ENCODE assay signal across 8 cellular contexts in the genomic region with DNA sequence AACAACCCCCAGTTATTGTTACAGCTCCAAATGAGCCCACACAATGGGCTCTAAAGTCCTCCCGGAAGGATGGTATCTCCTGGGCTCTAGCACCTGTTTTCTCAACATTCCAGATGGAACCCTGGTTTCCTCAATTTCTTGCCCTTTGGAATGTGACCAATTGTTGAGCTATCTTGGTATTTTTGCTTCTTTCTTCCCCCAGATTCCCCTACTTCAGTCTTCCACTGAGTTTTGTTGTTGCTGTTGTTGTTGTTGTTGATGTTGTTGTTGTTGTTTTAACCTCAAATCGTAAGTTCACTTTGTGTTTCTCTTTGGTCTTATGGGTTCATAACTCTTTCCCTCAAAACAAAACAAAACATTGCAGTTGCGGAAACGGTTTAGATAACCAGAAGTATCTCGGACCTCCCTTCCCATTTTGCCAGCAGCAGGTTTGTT. TPM values are rescaled to one million over a fixed set of nuclear protein-coding genes. Genes with fewer than 3 reads are reported as not detected.
A peak's percentile ranks its signal among the peaks of the same experiment; 100 is the strongest.
DNase-seq lines count a peak whose midpoint lies in the region; ATAC-seq and TF ChIP-seq lines count a peak whose summit lies in the region.

No MANE protein-coding gene starts in this region.

- peaks cover 6% of the 10 kb centered on the region for H3K79me1 ChIP-seq in neuronal stem cell (ENCODE audit: low read depth, low read length)

- H3K9ac ChIP-seq in neuronal stem cell (ENCODE audit: low read depth, low read length, poor library complexity): no peak overlapping the region

- DNase-seq in NB4 (ENCODE audit: low read depth) (no peak), neuronal stem cell (ENCODE audit: low spot score) (no peak), HuH-7.5 (ENCODE audit: low spot score) (no peak)
- no peak for DNase-seq in effector memory CD4-positive, alpha-beta T cell
- DNase-seq in activated CD4-positive, alpha-beta T cell treated with anti-CD3 and anti-CD28 coated beads, Interleukin-2, amount 50 U/mL, for 1 hour: no peak
- no peak for DNase-seq in stimulated activated CD4-positive, alpha-beta T cell treated with anti-CD3 and anti-CD28 coated beads, Interleukin-15, amount 100 ng/mL, for 24 hours

- H3K9me3 ChIP-seq in effector memory CD4-positive, alpha-beta T cell (ENCODE audit: control insufficient read depth, low read length): no peaks in the 10 kb centered on the region
- no peaks in the 10 kb centered on the region for H3K9me3 ChIP-seq in neuronal stem cell (replicated peaks in 1 of 2; ENCODE audit: control insufficient read depth in 2 of 2, insufficient read depth in 1 of 2, low read depth in 1 of 2, low read length in 2 of 2)

- no peak overlapping the region for H3K4me2 ChIP-seq in neuronal stem cell (ENCODE audit: insufficient read depth, low read length, poor library complexity, severe bottlenecking)

- peak overlapping the region; percentile 92 for H3K27ac ChIP-seq in effector memory CD4-positive, alpha-beta T cell (ENCODE audit: insufficient read depth, low read length, poor library complexity, severe bottlenecking)
- H3K27ac ChIP-seq in neuronal stem cell (replicated peaks; ENCODE audit: low read length): no peak overlapping the region

- no peak overlapping the region for H3K18ac ChIP-seq in neuronal stem cell (ENCODE audit: low read length)

- no peak overlapping the region for H2BK15ac ChIP-seq in neuronal stem cell (ENCODE audit: low read length)

- no peak overlapping the region for H3K14ac ChIP-seq in neuronal stem cell (ENCODE audit: low read length)

- H3K4me3 ChIP-seq in NB4 (ENCODE audit: low read depth, low read length) (peak overlapping the region; percentile 76), neuronal stem cell (ENCODE audit: low read length in 2 of 2) (peak overlapping the region; percentile 37 to 98)
- peak overlapping the region; percentile 83 for H3K4me3 ChIP-seq in effector memory CD4-positive, alpha-beta T cell (ENCODE audit: insufficient read depth, low read depth, low read length, poor library complexity, severe bottlenecking)

- ATAC-seq in GM18502 (IDR thresholded peaks at IDR 0.05; ENCODE audit: poor library complexity, unreplicated experiment): peak; percentile 16
- no peak for ATAC-seq in HG03469 (IDR thresholded peaks at IDR 0.05; ENCODE audit: unreplicated experiment)

- no peak overlapping the region for H2BK12ac ChIP-seq in neuronal stem cell (ENCODE audit: low read length)

- no peak overlapping the region for H2BK120ac ChIP-seq in neuronal stem cell (ENCODE audit: low read depth, low read length)

- no peaks in the 10 kb centered on the region for H3K36me3 ChIP-seq in effector memory CD4-positive, alpha-beta T cell (ENCODE audit: control insufficient read depth, insufficient read depth, low read length)
- H3K36me3 ChIP-seq in neuronal stem cell (replicated peaks in 1 of 2; ENCODE audit: control insufficient read depth in 2 of 2, insufficient read depth in 2 of 2, low read length in 2 of 2): peaks cover 2 to 34% of the 10 kb centered on the region in 2 donors

- peak overlapping the region; percentile 82 for H2AFZ ChIP-seq in neuronal stem cell (ENCODE audit: low read length)

- H3K4me1 ChIP-seq in effector memory CD4-positive, alpha-beta T cell (ENCODE audit: control insufficient read depth, insufficient read depth, low read length, poor library complexity, severe bottlenecking): peaks cover 12% of the 10 kb centered on the region
- H3K4me1 ChIP-seq in neuronal stem cell (ENCODE audit: control insufficient read depth in 2 of 2, insufficient read depth in 1 of 2, low read depth in 1 of 2, low read length in 2 of 2): peaks cover 6 to 13% of the 10 kb centered on the region in 2 donors

- no peaks in the 10 kb centered on the region for H3K27me3 ChIP-seq in effector memory CD4-positive, alpha-beta T cell (replicated peaks; ENCODE audit: control insufficient read depth, insufficient read depth, low read length, poor library complexity, severe bottlenecking)
- H3K27me3 ChIP-seq in neuronal stem cell (ENCODE audit: control insufficient read depth in 3 of 3, insufficient read depth in 3 of 3, low read depth in 1 of 3, low read length in 3 of 3): no peaks in the 10 kb centered on the region

- no peak overlapping the region for H2AK5ac ChIP-seq in neuronal stem cell (ENCODE audit: low read depth, low read length)

- no peak overlapping the region for H3K23ac ChIP-seq in neuronal stem cell (ENCODE audit: low read depth, low read length, poor library complexity)

- H4K91ac ChIP-seq in neuronal stem cell (ENCODE audit: low read depth, low read length, poor library complexity): no peak overlapping the region

- TF ChIP-seq POLR2A in NB4 (IDR thresholded peaks at IDR 0.05; ENCODE audit: extremely low read depth, insufficient read length): no peak

- H3K4ac ChIP-seq in neuronal stem cell (ENCODE audit: low read length): no peak overlapping the region

- no peak for TF ChIP-seq CTCF in NB4 (IDR thresholded peaks at IDR 0.05; ENCODE audit: low read depth, low read length)

- no peak overlapping the region for H4K8ac ChIP-seq in neuronal stem cell (ENCODE audit: low read depth, low read length)

- H2BK5ac ChIP-seq in neuronal stem cell (ENCODE audit: low read length): no peak overlapping the region

- WGBS in neuronal stem cell (ENCODE audit: extremely low coverage in 2 of 2, insufficient read length in 2 of 2, insufficient replicate concordance in 1 of 2), 2 donors: no CpG with 5 or more reads among the region's 5 CpGs

RNA-seq across cellular contexts. Expression of a gene that starts 0.8 kb away (rescaled TPM):
- polyA plus RNA-seq in neuronal stem cell (2013, experiment 1 of 2): 60.8 TPM
- 59.3 TPM for polyA plus RNA-seq in neuronal stem cell (2013, experiment 2 of 2)

RNA-seq across cellular contexts. Expression of a gene that starts 12.9 kb away (rescaled TPM):
- 7.0 TPM for polyA plus RNA-seq in neuronal stem cell (2013, experiment 1 of 2)
- polyA plus RNA-seq in neuronal stem cell (2013, experiment 2 of 2): 7.1 TPM

RNA-seq across cellular contexts. Expression of a gene that starts 34.5 kb away (rescaled TPM):
- 37.0 TPM for polyA plus RNA-seq in neuronal stem cell (2013, experiment 1 of 2)
- 35.1 TPM for polyA plus RNA-seq in neuronal stem cell (2013, experiment 2 of 2)
